ENCODE assay signal across 8 cellular contexts in genomic region chr2:181954538-181954883, GRCh38. TPM values are rescaled to one million over a fixed set of nuclear protein-coding genes. Genes with fewer than 3 reads are reported as not detected.
DNase-seq lines count a peak whose midpoint lies in the region; ATAC-seq, FAIRE-seq and TF ChIP-seq lines count a peak whose summit lies in the region.
"Had no signal": no experiment of that assay in that cellular context is flagged by ENCODE, and none has a peak within 500 bp of the region (broad histone marks: within the 10 kb centered on the region; RNA-seq: fewer than 3 reads in every experiment).

No MANE protein-coding gene starts in this region.

- H4K5ac ChIP-seq in IMR-90 (ENCODE audit: low read depth, low read length) (peak overlapping the region; percentile 20; the same call in 1 of the 2 replicates), H1 (ENCODE audit: insufficient read length, low read depth, low read length) (no peak overlapping the region)

- H2AFZ ChIP-seq in IMR-90 (replicated peaks; ENCODE audit: low read length, poor library complexity) (peak overlapping the region; percentile 66), H1 (ENCODE audit: low read length) (peak overlapping the region; percentile 83; the same call in 1 of the 2 replicates)

- BruUV-seq in IMR-90 (replicated peaks; lab: Mats Ljungman, UMichigan) = no TSS peak

- no peaks in the 10 kb centered on the region for H4K20me1 ChIP-seq in IMR-90 (ENCODE audit: insufficient read depth, low read length)
- H4K20me1 ChIP-seq in H1 (replicated peaks in 1 of 2; ENCODE audit: control insufficient read depth in 1 of 2, insufficient read depth in 2 of 2, low read length in 2 of 2) = no peaks in the 10 kb centered on the region

- H3K18ac ChIP-seq in IMR-90 (ENCODE audit: low read depth, low read length) (peak overlapping the region; percentile 27; the same call in 1 of the 2 replicates), H1 (ENCODE audit: extremely low read depth, low read length) (no peak overlapping the region)

- TF ChIP-seq POLR2A in IMR-90 (IDR thresholded peaks at IDR 0.05; ENCODE audit: low read depth, low read length) (no peak), H1 (IDR thresholded peaks at IDR 0.05; ENCODE audit: control extremely low read depth in 1 of 2, low read depth in 2 of 2, low read length in 2 of 2) (no peak)

- TF ChIP-seq CTCF in IMR-90 (conservative IDR thresholded peaks at IDR 0.05; ENCODE audit: low read depth, low read length) = no peak
- no peak for TF ChIP-seq CTCF in H1 (IDR thresholded peaks at IDR 0.05; ENCODE audit: control extremely low read depth in 1 of 3, insufficient read depth in 1 of 3, low read depth in 1 of 3, low read length in 3 of 3)
- no peak for TF ChIP-seq CTCF in psoas muscle (IDR thresholded peaks at IDR 0.05)

- H3K79me2 ChIP-seq in H1 (ENCODE audit: control insufficient read depth in 1 of 2, insufficient read depth in 2 of 2, low read length in 2 of 2) = no peaks in the 10 kb centered on the region

- 20% methylated on average over 2 of the region's 4 CpGs; no CpG with 5 or more reads in 1 of the 2 experiments for WGBS in IMR-90 (ENCODE audit: extremely low coverage in 2 of 2, insufficient read length in 1 of 2), 2 experiments
- WGBS in H1 (ENCODE audit: extremely low coverage in 1 of 2, insufficient coverage in 1 of 2, insufficient read length in 1 of 2, insufficient replicate concordance in 2 of 2, low coverage in 1 of 2, low lambda C conversion rate in 2 of 2, missing lambda C conversion rate in 1 of 2), 2 experiments = 43% methylated on average over 4 of the region's 4 CpGs; no CpG with 5 or more reads in 1 of the 2 experiments
- 23% methylated on average over 4 of the region's 4 CpGs for WGBS in psoas muscle, 3 donors

- H3K4me2 ChIP-seq in IMR-90 (ENCODE audit: low read depth, low read length) = peak overlapping the region; percentile 74; the same call in 1 of the 2 replicates
- peak overlapping the region in 1 of 2 experiments; percentile 39; a peak in 1 of 4 replicates for H3K4me2 ChIP-seq in H1 (ENCODE audit: insufficient read depth in 1 of 2, low read depth in 2 of 2, low read length in 2 of 2)

- no peak overlapping the region for H2AK5ac ChIP-seq in IMR-90 (ENCODE audit: low read depth, low read length)
- no peak overlapping the region for H2AK5ac ChIP-seq in H1 (ENCODE audit: low read depth, low read length)

- peak overlapping the region; percentile 48 for H2BK5ac ChIP-seq in IMR-90 (ENCODE audit: low read depth, low read length, poor library complexity, severe bottlenecking)
- H2BK5ac ChIP-seq in H1 (ENCODE audit: low read depth, low read length) = no peak overlapping the region

- H3K27me3 ChIP-seq in IMR-90 (ENCODE audit: control insufficient read depth, insufficient read depth, low read length) = no peaks in the 10 kb centered on the region
- H3K27me3 ChIP-seq in H1 (replicated peaks in 1 of 4; ENCODE audit: control insufficient read depth in 3 of 4, extremely low read depth in 1 of 4, insufficient read depth in 3 of 4, low read length in 3 of 4) = peaks cover 0 to 2% (median 0%) of the 10 kb centered on the region in 4 experiments; a peak in 1 of 7 replicates
- no peaks in the 10 kb centered on the region for H3K27me3 ChIP-seq in psoas muscle (ENCODE audit: insufficient read depth in 3 of 3, low read length in 2 of 3)

- H2BK15ac ChIP-seq in IMR-90 (ENCODE audit: low read depth, low read length) = peak overlapping the region; percentile 72; the same call in 2 of the 3 replicates
- H2BK15ac ChIP-seq in H1 (ENCODE audit: low read length) = no peak overlapping the region

- TF ChIP-seq EP300 in H1 (IDR thresholded peaks at IDR 0.05; ENCODE audit: borderline replicate concordance in 1 of 2, low read depth in 2 of 2, low read length in 2 of 2) = no peak

- H3K79me1 ChIP-seq in IMR-90 (ENCODE audit: low read depth in 1 of 2, low read length in 2 of 2) = no peaks in the 10 kb centered on the region
- no peaks in the 10 kb centered on the region for H3K79me1 ChIP-seq in H1 (ENCODE audit: low read depth, low read length)

- no peak overlapping the region for H3K27ac ChIP-seq in IMR-90 (ENCODE audit: insufficient read depth, low read length)
- no peak overlapping the region for H3K27ac ChIP-seq in H1 (ENCODE audit: low read depth, low read length)
- no peak overlapping the region for H3K27ac ChIP-seq in psoas muscle

- H2BK120ac ChIP-seq in IMR-90 (ENCODE audit: low read depth, low read length) (peak overlapping the region; percentile 90), H1 (replicated peaks; ENCODE audit: low read depth, low read length) (no peak overlapping the region)

- TF ChIP-seq RAD21 in IMR-90 (IDR thresholded peaks at IDR 0.05; ENCODE audit: low read length) (no peak), H1 (IDR thresholded peaks at IDR 0.05 in 1 of 2, conservative IDR thresholded peaks at IDR 0.05 in 1 of 2; ENCODE audit: low read depth in 2 of 2, low read length in 2 of 2) (no peak)

- no peak for FAIRE-seq in H1 (lab: Jason Lieb, UNC)

- H4K91ac ChIP-seq in IMR-90 (ENCODE audit: insufficient read depth, low read depth, low read length) (no peak overlapping the region; the same call in 1 of the 2 replicates), H1 (replicated peaks; ENCODE audit: insufficient read length, low read length) (no peak overlapping the region)

- H3K23ac ChIP-seq in IMR-90 (ENCODE audit: low read depth, low read length) (no peak overlapping the region), H1 (ENCODE audit: insufficient read length) (no peak overlapping the region)

- ATAC-seq in GM19463 (IDR thresholded peaks at IDR 0.05; ENCODE audit: unreplicated experiment) (peak; percentile 5), IMR-90 (ENCODE audit: low read depth) (peak; percentile 13; the same call in 1 of the 2 replicates), psoas muscle (no peak), GM21619 (IDR thresholded peaks at IDR 0.05; ENCODE audit: unreplicated experiment) (no peak)

- H3K4me1 ChIP-seq in IMR-90 (ENCODE audit: control insufficient read depth, insufficient read depth, low read length) (peaks cover 3% of the 10 kb centered on the region; the same call in 1 of the 2 replicates), H1 (replicated peaks in 1 of 4; ENCODE audit: control insufficient read depth in 3 of 4, insufficient read depth in 4 of 4, low read length in 3 of 4) (no peaks in the 10 kb centered on the region), psoas muscle (no peaks in the 10 kb centered on the region)

- H3K9ac ChIP-seq in IMR-90 (ENCODE audit: low read depth, low read length) = no peak overlapping the region
- H3K9ac ChIP-seq in H1 (replicated peaks in 1 of 4; ENCODE audit: extremely low read depth in 1 of 4, low read depth in 3 of 4, low read length in 3 of 4) = no peak overlapping the region

- DNase-seq in IMR-90 (peak; percentile 23), H1 (ENCODE audit: low read depth in 1 of 2, low spot score in 2 of 2) (no peak), psoas muscle (no peak), NCI-H1930 (lab: John Stamatoyannopoulos, UW) (no peak), activated gamma-delta T cell (lab: John Stamatoyannopoulos, UW) (no peak)
- DNase-seq: NCI-H187 had no signal

- H2BK20ac ChIP-seq in IMR-90 (ENCODE audit: low read depth, low read length) (peak overlapping the region; percentile 95), H1 (ENCODE audit: low read length) (no peak overlapping the region)

- H3K14ac ChIP-seq in IMR-90 (replicated peaks; ENCODE audit: low read depth, low read length) = no peak overlapping the region
- H3K14ac ChIP-seq in H1 (ENCODE audit: insufficient read length) = no peak overlapping the region

- dilution Hi-C loops in IMR-90 (cut with HindIII; ENCODE audit: low sequenced_read_pairs, unreplicated experiment) = no loop called here

- H3K9me3 ChIP-seq in IMR-90 (ENCODE audit: control insufficient read depth, insufficient read depth, low read length) (no peaks in the 10 kb centered on the region), H1 (ENCODE audit: insufficient read depth in 2 of 2, low read depth in 1 of 2, low read length in 1 of 2) (no peaks in the 10 kb centered on the region), psoas muscle (no peaks in the 10 kb centered on the region)

- 0 out of 2 replicates have a peak, but pooled peaks cover 2% of the 10 kb centered on the region for H3K9me1 ChIP-seq in IMR-90 (ENCODE audit: insufficient read depth, low read length)

- H3K4ac ChIP-seq in IMR-90 (ENCODE audit: low read depth, low read length) = peak overlapping the region; percentile 53; the same call in 1 of the 2 replicates
- H3K4ac ChIP-seq in H1 (replicated peaks; ENCODE audit: insufficient read length, low read depth, low read length) = no peak overlapping the region

- in situ Hi-C loops in IMR-90 (cut with MboI; ENCODE audit: low sequenced_read_pairs) = no loop called here

- H2BK12ac ChIP-seq in H1 (ENCODE audit: low read depth, low read length) = no peak overlapping the region

- intact Hi-C loops in IMR-90 (cut with micrococcal nuclease) (no loop called here), psoas muscle (cut with DNase I) (loop anchor here (2.0 to 10.0 kb wide), 2 partner anchors 210 to 212 kb away; no protein-coding TSS in a partner anchor)

- POLR2A ChIA-PET in IMR-90 (lab: Charles Lee; ENCODE audit: unreplicated experiment) (no interaction called here), H1 (lab: Charles Lee; ENCODE audit: partially characterized antibody) (no interaction called here)

- H3K56ac ChIP-seq in IMR-90 (ENCODE audit: extremely low read depth, insufficient read depth, low read length) (peak overlapping the region; percentile 41; the same call in 1 of the 2 replicates), H1 (replicated peaks; ENCODE audit: insufficient read length, low read depth, low read length) (no peak overlapping the region)

- no peak overlapping the region for H3K4me3 ChIP-seq in IMR-90 (ENCODE audit: insufficient read depth, low read depth, low read length)
- peak overlapping the region in 2 of 4 experiments; percentile 6 to 61; a peak in 2 of 8 replicates for H3K4me3 ChIP-seq in H1 (ENCODE audit: extremely low read depth in 1 of 4, insufficient read depth in 2 of 4, low read depth in 3 of 4, low read length in 4 of 4)
- H3K4me3 ChIP-seq in psoas muscle = peak overlapping the region; percentile 13

- no peaks in the 10 kb centered on the region for H3K23me2 ChIP-seq in H1 (ENCODE audit: low read depth, low read length)

- CTCF ChIA-PET in IMR-90 (lab: Yijun Ruan, JAX) (interaction anchor here (0.6 to 1.5 kb wide), 8 partner anchors 10 to 114 kb away, joined by 3 to 5 read pairs (median 4); no protein-coding TSS in a partner anchor), H1 (lab: Charles Lee; ENCODE audit: partially characterized antibody) (interaction anchor here (0.6 to 2.0 kb wide), 13 partner anchors 15 to 843 kb away, joined by 3 to 13 read pairs (median 3); partner anchors contain the start of gene PPP1R1C)

- H4K8ac ChIP-seq in IMR-90 (ENCODE audit: low read depth in 2 of 2, low read length in 2 of 2) = peak overlapping the region; percentile 8 to 58; a peak in 3 of 4 replicates
- H4K8ac ChIP-seq in H1 (ENCODE audit: extremely low read depth, insufficient read depth, low read length) = no peak overlapping the region

- H3K36me3 ChIP-seq in IMR-90 (ENCODE audit: control insufficient read depth, insufficient read depth, low read length) (no peaks in the 10 kb centered on the region), H1 (ENCODE audit: control insufficient read depth in 2 of 4, insufficient read depth in 4 of 4, low read length in 3 of 4) (no peaks in the 10 kb centered on the region), psoas muscle (ENCODE audit: insufficient read depth in 1 of 2, low read depth in 1 of 2) (no peaks in the 10 kb centered on the region)

- no peak overlapping the region for H2AK9ac ChIP-seq in IMR-90 (replicated peaks; ENCODE audit: low read depth, low read length, poor library complexity)

RNA-seq across cellular contexts. Expression of gene PPP1R1C, which starts 31.1 kb away (rescaled TPM):
- 0.28 and 0.36 TPM in 2 replicates for total RNA-seq in IMR-90 (2012; rRNA removed)
- polyA plus RNA-seq in IMR-90 (2012; rRNA removed) = 0.10 and 0.34 TPM in 2 replicates
- 0.11 TPM in 1 of 2 replicates, not detected in the other for polyA plus RNA-seq in IMR-90 (2012; cell fraction: cytosol; rRNA removed)
- polyA plus RNA-seq in IMR-90 (2012; cell fraction: nucleus; rRNA removed; ENCODE audit: low replicate concordance) = 0.46 TPM in 1 of 2 replicates, not detected in the other
- total RNA-seq in H1 (2021; fragmentation: NEBNext Ultra II Directional; extraction: Animal tissue kit (Norgen Biotek cat#: 25700)) = 2.5 and 5.3 TPM in 2 replicates
- 1.3 TPM in 2 replicates for polyA plus RNA-seq in H1 (2011; rRNA removed)
- 1.7 TPM for polyA plus RNA-seq in H1 (2011; cell fraction: cytosol; rRNA removed)
- polyA plus RNA-seq in H1 (2011; cell fraction: nucleus; rRNA removed) = 0.16 TPM
- 2.4 to 4.8 TPM (median 3.4 TPM) in 4 replicates for polyA plus RNA-seq in H1 (2012, experiment 1 of 2)
- polyA plus RNA-seq in H1 (2012, experiment 2 of 2) = 2.2 TPM
- 3.0 TPM for polyA plus RNA-seq in H1 (2013, experiment 1 of 2)
- polyA plus RNA-seq in H1 (2013, experiment 2 of 2) = 3.1 TPM
- polyA minus RNA-seq in H1 (2011; rRNA and poly(A)+ RNA removed) = 1.2 and 2.1 TPM in 2 replicates
- not detected for polyA minus RNA-seq in H1 (2011; cell fraction: cytosol; rRNA and poly(A)+ RNA removed)
- polyA minus RNA-seq in H1 (2011; cell fraction: nucleus; rRNA and poly(A)+ RNA removed) = 2.6 TPM
- 1 to 10 TPM in 1 of 4 donors, under 1 TPM in 2, not detected in 1; 0.40 to 1.1 (median 0.99) TPM for total RNA-seq in psoas muscle
- polyA plus RNA-seq in psoas muscle = under 1 TPM; 0.18 to 0.22 (median 0.19) TPM

Comparison
In these comparisons a context has a peak if more than half of its experiments do, and no peak if none do; other contexts are left out.
1. ATAC-seq: peak in GM19463 (single experiment) and IMR-90 (single experiment); none in psoas muscle (0 of 4) and GM21619 (single experiment).